10 cellular contexts compared by ENCODE assay signal in the genomic region with DNA sequence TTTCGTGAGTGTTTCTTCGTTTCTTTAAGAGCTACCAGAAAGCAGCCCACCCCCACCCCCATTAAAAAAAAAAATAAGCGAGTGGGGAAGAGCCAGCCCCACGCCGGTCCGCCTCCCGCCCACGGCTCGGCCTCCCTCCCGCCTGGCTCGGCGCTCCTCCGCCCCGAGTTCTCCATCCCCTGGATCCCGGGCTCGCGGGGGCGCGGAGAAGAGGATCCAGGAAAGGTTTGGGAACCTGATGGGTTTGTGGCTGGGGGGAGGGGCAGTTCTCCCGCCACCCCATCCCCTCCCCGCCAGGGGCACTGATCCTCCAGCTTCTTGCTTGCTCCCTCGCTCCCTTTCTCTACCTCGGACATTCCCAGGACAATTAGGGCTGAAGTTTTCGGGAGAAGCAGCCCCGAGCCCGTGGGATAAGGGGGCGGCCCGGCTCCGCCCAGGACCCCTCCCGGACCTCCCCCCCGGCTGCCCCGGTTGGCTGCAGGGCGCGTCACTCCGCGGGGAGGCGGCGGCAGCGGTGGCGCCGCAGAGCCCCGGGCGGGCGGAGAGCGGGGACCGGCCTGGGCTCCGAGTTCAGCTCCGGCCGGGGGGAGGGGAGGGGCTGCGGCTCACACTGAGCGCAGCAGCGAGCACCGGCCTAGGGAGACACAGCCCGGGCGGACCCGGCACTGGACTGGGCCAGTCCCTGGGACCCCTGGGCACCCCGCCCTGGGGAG. TPM values are rescaled to one million over a fixed set of nuclear protein-coding genes. Genes with fewer than 3 reads are reported as not detected.
DNase-seq lines count a peak whose midpoint lies in the region; ATAC-seq and TF ChIP-seq lines count a peak whose summit lies in the region.
"Had no signal": no experiment of that assay in that cellular context is flagged by ENCODE, and none has a peak within 500 bp of the region (broad histone marks: within the 10 kb centered on the region; RNA-seq: fewer than 3 reads in every experiment).

No MANE protein-coding gene starts in this region.

- peak; percentile 81 for DNase-seq in EL
- peak; percentile 26 for DNase-seq in NCI-H748 treated with DMSO at 0.1 percent for 48 hours (lab: John Stamatoyannopoulos, UW)
- DNase-seq in fibroblast of pulmonary artery (ENCODE audit: low read depth): peak; percentile 79
- DNase-seq in neural progenitor cell (ENCODE audit: low spot score): peak; percentile 96
- no peak for DNase-seq in natural killer cell
- DNase-seq in effector CD8-positive, alpha-beta T cell (lab: John Stamatoyannopoulos, UW): no peak
- no peak for DNase-seq in LoVo (ENCODE audit: low spot score)

- peak overlapping the region; percentile 88 for H3K4me3 Mint-ChIP-seq in neural progenitor cell
- H3K4me3 Mint-ChIP-seq in natural killer cell: no peak overlapping the region

- H3K4me2 ChIP-seq in neural progenitor cell: peak overlapping the region; percentile 98

- H4K20me1 ChIP-seq in neural progenitor cell (ENCODE audit: low read depth): peaks cover 26% of the 10 kb centered on the region

- H3K27me3 ChIP-seq in neural progenitor cell: peaks cover 15% of the 10 kb centered on the region

- H3K9ac ChIP-seq in neural progenitor cell: peak overlapping the region; percentile 70

- peak overlapping the region; percentile 67 for H3K4me3 ChIP-seq in fibroblast of pulmonary artery (replicated peaks; ENCODE audit: low read depth, low read length)
- H3K4me3 ChIP-seq in neural progenitor cell: peak overlapping the region; percentile 97

- H3K36me3 ChIP-seq in neural progenitor cell: no peaks in the 10 kb centered on the region

- no peak overlapping the region for H2AFZ ChIP-seq in neural progenitor cell (replicated peaks)

- H3K79me2 ChIP-seq in neural progenitor cell (ENCODE audit: low read depth): peaks cover 86% of the 10 kb centered on the region

- H3K4me1 Mint-ChIP-seq in neural progenitor cell (peaks cover 53% of the 10 kb centered on the region), natural killer cell (no peaks in the 10 kb centered on the region)

- no peak for ATAC-seq in natural killer cell
- ATAC-seq in HG02884 (IDR thresholded peaks at IDR 0.05; ENCODE audit: unreplicated experiment): no peak

- H3K27ac Mint-ChIP-seq in neural progenitor cell (no peak overlapping the region), natural killer cell (no peak overlapping the region)

- no peaks in the 10 kb centered on the region for H3K36me3 Mint-ChIP-seq in neural progenitor cell
- no peaks in the 10 kb centered on the region for H3K36me3 Mint-ChIP-seq in natural killer cell

- H3K27ac ChIP-seq in neural progenitor cell: peak overlapping the region; percentile 97
- H3K27ac ChIP-seq: epithelial cell of prostate, HL-60 had no signal

- intact Hi-C loops in natural killer cell (cut with micrococcal nuclease): no loop called here

- no peak for TF ChIP-seq CTCF in fibroblast of pulmonary artery (IDR thresholded peaks at IDR 0.05; ENCODE audit: low read length, missing control alignments)
- TF ChIP-seq CTCF in neural progenitor cell (IDR thresholded peaks at IDR 0.05): peak; percentile 30
- TF ChIP-seq CTCF in natural killer cell (IDR thresholded peaks at IDR 0.05): no peak

- no peaks in the 10 kb centered on the region for H3K9me3 ChIP-seq in neural progenitor cell (ENCODE audit: low read depth)

- peaks cover 62% of the 10 kb centered on the region for H3F3A ChIP-seq in neural progenitor cell (ENCODE audit: low read depth)

- H3K27me3 Mint-ChIP-seq in neural progenitor cell (ENCODE audit: insufficient read depth, low read depth) (peaks cover 38% of the 10 kb centered on the region), natural killer cell (ENCODE audit: low read depth in 2 of 2) (peaks cover 47 to 58% of the 10 kb centered on the region in 2 donors)

- no peaks in the 10 kb centered on the region for H3K9me3 Mint-ChIP-seq in neural progenitor cell
- H3K9me3 Mint-ChIP-seq in natural killer cell: no peaks in the 10 kb centered on the region

- peaks cover 27% of the 10 kb centered on the region for H3K4me1 ChIP-seq in neural progenitor cell

RNA-seq across cellular contexts. Expression of a gene that starts 1.0 kb away (rescaled TPM):
- 50.3 and 70.7 TPM in 2 replicates for total RNA-seq in neural progenitor cell (ENCODE audit: low replicate concordance)
- not detected for total RNA-seq in natural killer cell

Comparison
In these comparisons a context has a peak if more than half of its experiments do, and no peak if none do; other contexts are left out.
1. DNase-seq: peak in EL (single experiment), NCI-H748 treated with DMSO at 0.1 percent for 48 hours (single experiment), fibroblast of pulmonary artery (single experiment) and neural progenitor cell (single experiment); none in natural killer cell (single experiment), effector CD8-positive, alpha-beta T cell (single experiment) and LoVo (single experiment).
2. RNA of a gene that starts 1.0 kb away (total RNA-seq): 50.3 to 70.7 TPM in neural progenitor cell; not detected in natural killer cell; every median in the first group is over 10 times any median in the second.